ENCODE assay signal across 8 cellular contexts in genomic region chr18:7177131-7177744, GRCh38. TPM values are rescaled to one million over a fixed set of nuclear protein-coding genes. Genes with fewer than 3 reads are reported as not detected.
DNase-seq lines count a peak whose midpoint lies in the region; ATAC-seq and TF ChIP-seq lines count a peak whose summit lies in the region.

No MANE protein-coding gene starts in this region.

- no peaks in the 10 kb centered on the region for H4K20me1 ChIP-seq in OCI-LY7 (ENCODE audit: insufficient read depth, low read length)

- H3K27ac ChIP-seq in OCI-LY7 (ENCODE audit: low read depth, low read length, poor library complexity, severe bottlenecking) (no peak overlapping the region), epithelial cell of prostate (no peak overlapping the region)

- H3K36me3 ChIP-seq in OCI-LY7 (ENCODE audit: insufficient read depth, low read length), result no peaks in the 10 kb centered on the region

- intact Hi-C loops in OCI-LY7 (cut with micrococcal nuclease; ENCODE audit: unreplicated experiment), result no loop called here

- H3K9me2 ChIP-seq in OCI-LY7 (ENCODE audit: insufficient read depth, low read length), result no peaks in the 10 kb centered on the region

- POLR2A ChIA-PET in OCI-LY7 (lab: Charles Lee), result interaction anchor here (0.5 to 0.7 kb wide), 2 partner anchors 49 to 147 kb away, joined by 3 to 6 read pairs; no protein-coding TSS in a partner anchor

- CTCF ChIA-PET in OCI-LY7 (lab: Charles Lee; ENCODE audit: unreplicated experiment), result no interaction called here

- H3K4me2 ChIP-seq in OCI-LY7 (ENCODE audit: low read length), result no peak overlapping the region

- H3K9me3 ChIP-seq in OCI-LY7 (ENCODE audit: low read length), result 0 out of 2 replicates have a peak, but pooled peaks cover 4% of the 10 kb centered on the region

- no peaks in the 10 kb centered on the region for H3K79me2 ChIP-seq in OCI-LY7 (ENCODE audit: insufficient read depth, low read depth, low read length)

- peak; percentile 61 for TF ChIP-seq CTCF in OCI-LY7 (conservative IDR thresholded peaks at IDR 0.05; ENCODE audit: low read length)

- peak; percentile 78 for DNase-seq in COR-L47 (lab: John Stamatoyannopoulos, UW)
- DNase-seq in HK-2 (ENCODE audit: unreplicated experiment), result peak; percentile 20
- peak; percentile 8 for DNase-seq in OCI-LY7 (ENCODE audit: low spot score)
- peak; percentile 33 for DNase-seq in epithelial cell of prostate (ENCODE audit: low read depth, low spot score)
- DNase-seq in mucosa of gallbladder (ENCODE audit: low spot score), result peak; percentile 52
- no peak for DNase-seq in NCI-H1436 treated with DMSO at 0.1 percent for 48 hours (lab: John Stamatoyannopoulos, UW)

- H3K4me1 ChIP-seq in OCI-LY7 (ENCODE audit: insufficient read depth, low read length, poor library complexity, severe bottlenecking), result no peaks in the 10 kb centered on the region

- BruUV-seq in OCI-LY7 (replicated peaks; lab: Mats Ljungman, UMichigan), result no TSS peak

- no peak overlapping the region for H2AFZ ChIP-seq in OCI-LY7 (ENCODE audit: low read length)

- ATAC-seq in activated CD4-positive, CD25-positive, alpha-beta regulatory T cell treated with anti-CD3 and anti-CD28 coated beads, Interleukin-2, amount 50 U/mL, for 24 hours, result no peak
- no peak for ATAC-seq in GM21526 (IDR thresholded peaks at IDR 0.05; ENCODE audit: low FRiP score, unreplicated experiment)

- no peak overlapping the region for H3K4me3 ChIP-seq in OCI-LY7 (ENCODE audit: low read depth, low read length, poor library complexity, severe bottlenecking)

RNA-seq across cellular contexts. Expression of gene LRRC30, which starts 53.7 kb away (rescaled TPM):
- not detected in 2 replicates for total RNA-seq in OCI-LY7 (2014; rRNA removed; shearing (Covaris generic))
- not detected in 2 replicates for total RNA-seq in OCI-LY7 (2022)
- not detected for total RNA-seq in mucosa of gallbladder

RNA-seq across cellular contexts. Expression of gene LAMA1, which starts 59.6 kb away (rescaled TPM):
- total RNA-seq in OCI-LY7 (2014; rRNA removed; shearing (Covaris generic)), result not detected in 2 replicates
- total RNA-seq in OCI-LY7 (2022) (not detected in 2 replicates), mucosa of gallbladder (0.49 TPM)
